Comparison of ENCODE assay signal across 9 cellular contexts in genomic region chr17:78748730-78749317, GRCh38. TPM values are rescaled to one million over a fixed set of nuclear protein-coding genes. Genes with fewer than 3 reads are reported as not detected.
DNase-seq lines count a peak whose midpoint lies in the region; ATAC-seq, FAIRE-seq and TF ChIP-seq lines count a peak whose summit lies in the region.
"Had no signal": no experiment of that assay in that cellular context is flagged by ENCODE, and none has a peak within 500 bp of the region (broad histone marks: within the 10 kb centered on the region; RNA-seq: fewer than 3 reads in every experiment).

No MANE protein-coding gene starts in this region.

- H4K20me1 ChIP-seq in keratinocyte (ENCODE audit: control insufficient read depth, extremely low read depth, insufficient read depth, low read length) = no peaks in the 10 kb centered on the region

- H3K79me2 ChIP-seq in keratinocyte (ENCODE audit: control insufficient read depth, insufficient read depth, low read length) = peaks cover 55% of the 10 kb centered on the region

- peak overlapping the region; percentile 67 for H2AFZ ChIP-seq in keratinocyte (ENCODE audit: control insufficient read depth, low read length)

- FAIRE-seq in keratinocyte (lab: Jason Lieb, UNC) = peak; percentile 68

- H3K36me3 ChIP-seq in keratinocyte (ENCODE audit: control insufficient read depth in 2 of 2, extremely low read depth in 1 of 2, insufficient read depth in 2 of 2, low read length in 2 of 2) = no peaks in the 10 kb centered on the region

- peak overlapping the region; percentile 81 for H3K4me2 ChIP-seq in keratinocyte (ENCODE audit: control insufficient read depth, extremely low read depth, insufficient read depth, low read depth, low read length)

- peaks cover 0 to 15% of the 10 kb centered on the region in 2 donors for H3K36me3 Mint-ChIP-seq in activated naive CD4-positive, alpha-beta T cell treated with anti-CD3 and anti-CD28 coated beads, Interleukin-2, amount 50 U/mL, for 72 hours

- peak overlapping the region; percentile 93 for H3K27ac ChIP-seq in keratinocyte (ENCODE audit: control insufficient read depth, insufficient read depth, low read length)
- H3K27ac ChIP-seq: C4-2B had no signal

- peak overlapping the region; percentile 64 for H3K9ac ChIP-seq in keratinocyte (ENCODE audit: control insufficient read depth, extremely low read depth, insufficient read depth, low read length)

- H3K9me3 Mint-ChIP-seq in activated naive CD4-positive, alpha-beta T cell treated with anti-CD3 and anti-CD28 coated beads, Interleukin-2, amount 50 U/mL, for 72 hours = no peaks in the 10 kb centered on the region

- H3K27ac Mint-ChIP-seq in activated naive CD4-positive, alpha-beta T cell treated with anti-CD3 and anti-CD28 coated beads, Interleukin-2, amount 50 U/mL, for 72 hours = peak overlapping the region; percentile 97

- TF ChIP-seq CTCF in AG10803 (conservative IDR thresholded peaks at IDR 0.05; ENCODE audit: low read length) (no peak), keratinocyte (optimal IDR thresholded peaks at IDR 0.05 in 1 of 3, IDR thresholded peaks at IDR 0.05 in 1 of 3, conservative IDR thresholded peaks at IDR 0.05 in 1 of 3; ENCODE audit: extremely low read depth in 1 of 3, insufficient read depth in 2 of 3, low read length in 3 of 3) (no peak)

- peak; percentile 78 to 82 for ATAC-seq in activated naive CD4-positive, alpha-beta T cell treated with anti-CD3 and anti-CD28 coated beads, Interleukin-2, amount 50 U/mL, for 72 hours

- H3K9me3 ChIP-seq in keratinocyte (ENCODE audit: control insufficient read depth, low read depth, low read length) = no peaks in the 10 kb centered on the region

- H3K4me3 ChIP-seq in AG10803 (ENCODE audit: low read length) (no peak overlapping the region), keratinocyte (ENCODE audit: control insufficient read depth in 2 of 3, extremely low read depth in 1 of 3, insufficient read depth in 2 of 3, low read depth in 1 of 3, low read length in 3 of 3) (peak overlapping the region in 1 of 3 experiments; percentile 25)

- dilution Hi-C loops in keratinocyte (cut with MboI; ENCODE audit: extremely low pct_ligation_motif_present, low sequenced_read_pairs) = no loop called here

- in situ Hi-C loops in SK-MEL-5 (cut with HindIII; ENCODE audit: low pct_unique_long_range_greater_than_20kb, low sequenced_read_pairs) = no loop called here

- H3K4me1 ChIP-seq in keratinocyte (ENCODE audit: control insufficient read depth, extremely low read depth, insufficient read depth, low read length) = peaks cover 26% of the 10 kb centered on the region

- H3K9me1 ChIP-seq in keratinocyte (ENCODE audit: control insufficient read depth, extremely low read depth, insufficient read depth, low read length) = peaks cover 2% of the 10 kb centered on the region

- no peaks in the 10 kb centered on the region for H3K27me3 ChIP-seq in keratinocyte (ENCODE audit: control insufficient read depth, extremely low read depth, insufficient read depth, low read length)

- peak; percentile 77 for DNase-seq in AG10803 (ENCODE audit: low read depth)
- DNase-seq in HCEC 1CT = peak; percentile 55
- DNase-seq in SK-MEL-5 (ENCODE audit: low read depth, low spot score) = peak; percentile 65
- DNase-seq in activated naive CD4-positive, alpha-beta T cell treated with anti-CD3 and anti-CD28 coated beads, Interleukin-2, amount 50 U/mL, for 72 hours (ENCODE audit: low spot score in 2 of 2) = peak; percentile 70 to 85
- DNase-seq in keratinocyte (ENCODE audit: low read depth, low spot score) = no peak
- DNase-seq in stimulated activated CD8-positive, alpha-beta memory T cell treated with anti-CD3 and anti-CD28 coated beads, Interleukin-4, amount 100 ng/mL, for 24 hours (ENCODE audit: low read depth) = peak; percentile 53
- no peak for DNase-seq in middle frontal gyrus (ENCODE audit: extremely low spot score, low spot score)
- no peak for DNase-seq in NCI-H2196 treated with DMSO at 0.1 percent for 48 hours (lab: John Stamatoyannopoulos, UW; ENCODE audit: unreplicated experiment)

RNA-seq across cellular contexts. Expression of gene CYTH1, which starts 33.2 kb away (rescaled TPM):
- total RNA-seq in SK-MEL-5 (2014; rRNA removed; shearing (Covaris generic)) = 60.7 and 69.2 TPM in 2 replicates
- polyA plus RNA-seq in SK-MEL-5 (2015; cell fraction: cytosol; rRNA removed) = 94.5 and 109 TPM in 2 replicates
- polyA plus RNA-seq in SK-MEL-5 (2015; cell fraction: nucleus; rRNA removed) = 196 and 273 TPM in 2 replicates
- total RNA-seq in activated naive CD4-positive, alpha-beta T cell treated with anti-CD3 and anti-CD28 coated beads, Interleukin-2, amount 50 U/mL, for 72 hours = 100 to 1,000 TPM in 1 of 2 donors, 10 to 100 TPM in 1; 82.6 to 148 TPM
- polyA plus RNA-seq in keratinocyte = 27.7 to 28.3 TPM (median 28.2 TPM) in 3 replicates
- 98.7 TPM for polyA plus RNA-seq in keratinocyte (2011; ENCODE audit: low read depth)
- polyA plus RNA-seq in keratinocyte (2011; cell fraction: cytosol; rRNA removed) = 21.0 and 24.8 TPM in 2 replicates
- polyA plus RNA-seq in keratinocyte (2011; cell fraction: nucleus; rRNA removed) = 105 and 110 TPM in 2 replicates
- polyA plus RNA-seq in keratinocyte (2012; ENCODE audit: low replicate concordance) = 22.2 and 26.4 TPM in 2 replicates
- 23.2 to 43.0 TPM (median 23.9 TPM) in 3 replicates for polyA minus RNA-seq in keratinocyte
- polyA minus RNA-seq in keratinocyte (2011; cell fraction: cytosol; rRNA and poly(A)+ RNA removed) = 20.5 TPM
- polyA minus RNA-seq in keratinocyte (2011; cell fraction: nucleus; rRNA and poly(A)+ RNA removed) = 34.0 and 50.7 TPM in 2 replicates

Comparison
In these comparisons a context has a peak if more than half of its experiments do, and no peak if none do; other contexts are left out.
1. DNase-seq: peak in AG10803 (single experiment), HCEC 1CT (single experiment), SK-MEL-5 (single experiment), activated naive CD4-positive, alpha-beta T cell treated with anti-CD3 and anti-CD28 coated beads, Interleukin-2, amount 50 U/mL, for 72 hours (2 of 2) and stimulated activated CD8-positive, alpha-beta memory T cell treated with anti-CD3 and anti-CD28 coated beads, Interleukin-4, amount 100 ng/mL, for 24 hours (single experiment); none in keratinocyte (single experiment), middle frontal gyrus (single experiment) and NCI-H2196 treated with DMSO at 0.1 percent for 48 hours (single experiment).